1 cellular context compared by ENCODE assay signal in genomic region chr6:148345176-148345575, GRCh38.
A peak's percentile ranks its signal among the peaks of the same experiment; 100 is the strongest.
TF ChIP-seq lines count a peak whose summit lies in the region.

No MANE protein-coding gene starts in this region.

TF ChIP-seq in HepG2, 621 proteins besides CTCF, POLR2A, EP300 and RAD21 (continued from another document):
- TF ChIP-seq, protein P1, sequence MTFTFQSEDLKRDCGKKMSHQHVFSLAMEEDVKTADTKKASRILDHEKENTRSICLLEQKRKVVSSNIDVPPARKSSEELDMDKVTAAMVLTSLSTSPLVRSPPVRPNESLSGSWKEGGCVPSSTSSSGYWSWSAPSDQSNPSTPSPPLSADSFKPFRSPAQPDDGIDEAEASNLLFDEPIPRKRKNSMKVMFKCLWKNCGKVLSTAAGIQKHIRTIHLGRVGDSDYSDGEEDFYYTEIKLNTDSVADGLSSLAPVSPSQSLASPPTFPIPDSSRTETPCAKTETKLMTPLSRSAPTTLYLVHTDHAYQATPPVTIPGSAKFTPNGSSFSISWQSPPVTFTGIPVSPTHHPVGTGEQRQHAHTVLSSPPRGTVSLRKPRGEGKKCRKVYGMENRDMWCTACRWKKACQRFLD (CRISPR knock-in tag; IDR thresholded peaks at IDR 0.05; ENCODE audit: borderline replicate concordance), result no peak
- TF ChIP-seq ISL2 (CRISPR knock-in tag; IDR thresholded peaks at IDR 0.05), result no peak
- TF ChIP-seq, protein P2, sequence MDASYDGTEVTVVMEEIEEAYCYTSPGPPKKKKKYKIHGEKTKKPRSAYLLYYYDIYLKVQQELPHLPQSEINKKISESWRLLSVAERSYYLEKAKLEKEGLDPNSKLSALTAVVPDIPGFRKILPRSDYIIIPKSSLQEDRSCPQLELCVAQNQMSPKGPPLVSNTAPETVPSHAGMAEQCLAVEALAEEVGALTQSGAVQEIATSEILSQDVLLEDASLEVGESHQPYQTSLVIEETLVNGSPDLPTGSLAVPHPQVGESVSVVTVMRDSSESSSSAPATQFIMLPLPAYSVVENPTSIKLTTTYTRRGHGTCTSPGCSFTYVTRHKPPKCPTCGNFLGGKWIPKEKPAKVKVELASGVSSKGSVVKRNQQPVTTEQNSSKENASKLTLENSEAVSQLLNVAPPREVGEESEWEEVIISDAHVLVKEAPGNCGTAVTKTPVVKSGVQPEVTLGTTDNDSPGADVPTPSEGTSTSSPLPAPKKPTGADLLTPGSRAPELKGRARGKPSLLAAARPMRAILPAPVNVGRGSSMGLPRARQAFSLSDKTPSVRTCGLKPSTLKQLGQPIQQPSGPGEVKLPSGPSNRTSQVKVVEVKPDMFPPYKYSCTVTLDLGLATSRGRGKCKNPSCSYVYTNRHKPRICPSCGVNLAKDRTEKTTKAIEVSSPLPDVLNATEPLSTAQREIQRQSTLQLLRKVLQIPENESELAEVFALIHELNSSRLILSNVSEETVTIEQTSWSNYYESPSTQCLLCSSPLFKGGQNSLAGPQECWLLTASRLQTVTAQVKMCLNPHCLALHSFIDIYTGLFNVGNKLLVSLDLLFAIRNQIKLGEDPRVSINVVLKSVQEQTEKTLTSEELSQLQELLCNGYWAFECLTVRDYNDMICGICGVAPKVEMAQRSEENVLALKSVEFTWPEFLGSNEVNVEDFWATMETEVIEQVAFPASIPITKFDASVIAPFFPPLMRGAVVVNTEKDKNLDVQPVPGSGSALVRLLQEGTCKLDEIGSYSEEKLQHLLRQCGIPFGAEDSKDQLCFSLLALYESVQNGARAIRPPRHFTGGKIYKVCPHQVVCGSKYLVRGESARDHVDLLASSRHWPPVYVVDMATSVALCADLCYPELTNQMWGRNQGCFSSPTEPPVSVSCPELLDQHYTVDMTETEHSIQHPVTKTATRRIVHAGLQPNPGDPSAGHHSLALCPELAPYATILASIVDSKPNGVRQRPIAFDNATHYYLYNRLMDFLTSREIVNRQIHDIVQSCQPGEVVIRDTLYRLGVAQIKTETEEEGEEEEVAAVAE (CRISPR knock-in tag; IDR thresholded peaks at IDR 0.05; ENCODE audit: borderline replicate concordance), result no peak
- no peak for TF ChIP-seq ZNF44 (CRISPR knock-in tag; IDR thresholded peaks at IDR 0.05)
- TF ChIP-seq FOXA3 (CRISPR knock-in tag; IDR thresholded peaks at IDR 0.05), result peak; percentile 14; the same call in 1 of the 2 replicates
- no peak for TF ChIP-seq RXRA (CRISPR knock-in tag; IDR thresholded peaks at IDR 0.05)
